Comparison of ENCODE assay signal across 8 cellular contexts in genomic region chr1:85200870-85201339, GRCh38. TPM values are rescaled to one million over a fixed set of nuclear protein-coding genes. Genes with fewer than 3 reads are reported as not detected.
DNase-seq lines count a peak whose midpoint lies in the region; ATAC-seq and TF ChIP-seq lines count a peak whose summit lies in the region.

SYDE2 (minus strand) TSS chr1:85201016; CDS start chr1:85200996, 20 bp downstream.

- H3K27me3 Mint-ChIP-seq in type B pancreatic cell, result peaks cover 11% of the 10 kb centered on the region

- peak within 1 kb of the TSS; percentile 98 for H4K5ac ChIP-seq in IMR-90 (ENCODE audit: low read depth, low read length)

- H3K9me1 ChIP-seq in IMR-90 (ENCODE audit: insufficient read depth, low read length), result no peaks in the 10 kb centered on the region

- peak within 1 kb of the TSS; percentile 95; the same call in 1 of the 2 replicates for H3K56ac ChIP-seq in IMR-90 (ENCODE audit: extremely low read depth, insufficient read depth, low read length)

- peak within 1 kb of the TSS; percentile 98 for H3K4ac ChIP-seq in IMR-90 (ENCODE audit: low read depth, low read length)

- H3K9me3 ChIP-seq in IMR-90 (ENCODE audit: control insufficient read depth, insufficient read depth, low read length) (no peaks in the 10 kb centered on the region), SJCRH30 (replicated peaks) (no peaks in the 10 kb centered on the region)

- H3K23ac ChIP-seq in IMR-90 (ENCODE audit: low read depth, low read length), result peak within 1 kb of the TSS; percentile 99

- WGBS in IMR-90 (ENCODE audit: extremely low coverage in 2 of 2, insufficient read length in 1 of 2), 2 experiments, result 0% methylated on average over 37 of the region's 59 CpGs; no CpG with 5 or more reads in 1 of the 2 experiments

- H2BK15ac ChIP-seq in IMR-90 (ENCODE audit: low read depth, low read length), result peak within 1 kb of the TSS; percentile 97; the same call in 2 of the 3 replicates

- H3K4me3 Mint-ChIP-seq in type B pancreatic cell, result peak within 1 kb of the TSS; percentile 98

- no peak for TF ChIP-seq CTCF in IMR-90 (conservative IDR thresholded peaks at IDR 0.05; ENCODE audit: low read depth, low read length)
- TF ChIP-seq CTCF in type B pancreatic cell (conservative IDR thresholded peaks at IDR 0.05), result no peak

- H3K36me3 ChIP-seq in IMR-90 (ENCODE audit: control insufficient read depth, insufficient read depth, low read length) (no peaks in the 10 kb centered on the region), SJCRH30 (no peaks in the 10 kb centered on the region; the same call in 1 of the 2 replicates)

- dilution Hi-C loops in IMR-90 (cut with HindIII; ENCODE audit: low sequenced_read_pairs, unreplicated experiment), result no loop called here

- peak within 1 kb of the TSS; percentile 86 to 92 for H4K8ac ChIP-seq in IMR-90 (ENCODE audit: low read depth in 2 of 2, low read length in 2 of 2)

- POLR2A ChIA-PET in IMR-90 (lab: Charles Lee; ENCODE audit: unreplicated experiment), result no interaction called here

- peaks cover 6 to 15% of the 10 kb centered on the region in 2 experiments for H3K79me1 ChIP-seq in IMR-90 (ENCODE audit: low read depth in 1 of 2, low read length in 2 of 2)

- H2AFZ ChIP-seq in IMR-90 (replicated peaks; ENCODE audit: low read length, poor library complexity), result peak within 1 kb of the TSS; percentile 97

- H4K91ac ChIP-seq in IMR-90 (ENCODE audit: insufficient read depth, low read depth, low read length), result peak within 1 kb of the TSS; percentile 93

- no peak for TF ChIP-seq RAD21 in IMR-90 (IDR thresholded peaks at IDR 0.05; ENCODE audit: low read length)

- H2AK5ac ChIP-seq in IMR-90 (ENCODE audit: low read depth, low read length), result peak within 1 kb of the TSS; percentile 94

- H3K4me3 ChIP-seq in IMR-90 (ENCODE audit: insufficient read depth, low read depth, low read length) (peak within 1 kb of the TSS; percentile 73), SJCRH30 (peak within 1 kb of the TSS; percentile 95)

- no peaks in the 10 kb centered on the region for H3K36me3 Mint-ChIP-seq in type B pancreatic cell

- CTCF ChIA-PET in IMR-90 (lab: Yijun Ruan, JAX), result interaction anchor here (1.4 kb wide), 1 partner anchor 256 kb away, joined by 3 read pairs; no protein-coding TSS in a partner anchor

- H2BK5ac ChIP-seq in IMR-90 (ENCODE audit: low read depth, low read length, poor library complexity, severe bottlenecking), result peak within 1 kb of the TSS; percentile 86

- TF ChIP-seq POLR2A in IMR-90 (IDR thresholded peaks at IDR 0.05; ENCODE audit: low read depth, low read length), result peak; percentile 40; the same call in 1 of the 2 replicates

- peaks cover 6% of the 10 kb centered on the region for H3K4me1 ChIP-seq in IMR-90 (ENCODE audit: control insufficient read depth, insufficient read depth, low read length)
- H3K4me1 ChIP-seq in SJCRH30, result peaks cover 11% of the 10 kb centered on the region

- peaks cover 21% of the 10 kb centered on the region for H3K4me1 Mint-ChIP-seq in type B pancreatic cell (ENCODE audit: unreplicated experiment)

- ATAC-seq in GM21576 (IDR thresholded peaks at IDR 0.05; ENCODE audit: unreplicated experiment), result peak; percentile 65
- peak; percentile 90 for ATAC-seq in IMR-90 (ENCODE audit: low read depth)
- peak; percentile 92 for ATAC-seq in Right ventricle myocardium superior (ENCODE audit: poor library complexity)

- H3K4me2 ChIP-seq in IMR-90 (ENCODE audit: low read depth, low read length), result peak within 1 kb of the TSS; percentile 99

- H3K9ac ChIP-seq in IMR-90 (ENCODE audit: low read depth, low read length), result peak within 1 kb of the TSS; percentile 99

- H3K27ac ChIP-seq in IMR-90 (ENCODE audit: insufficient read depth, low read length) (peak within 1 kb of the TSS; percentile 88), SJCRH30 (peak within 1 kb of the TSS; percentile 89)

- no peaks in the 10 kb centered on the region; the same call in 1 of the 2 replicates for H4K20me1 ChIP-seq in IMR-90 (ENCODE audit: insufficient read depth, low read length)

- DNase-seq in DMS153 treated with DMSO at 0.1 percent for 48 hours (lab: John Stamatoyannopoulos, UW; ENCODE audit: unreplicated experiment), result peak; percentile 46
- peak; percentile 58 for DNase-seq in IMR-90
- peak; percentile 75 to 79 for DNase-seq in SJCRH30
- peak; percentile 79 for DNase-seq in activated naive CD4-positive, alpha-beta T cell treated with anti-CD3 and anti-CD28 coated beads, Interleukin-2, amount 50 U/mL, for 16 hours
- peak; percentile 82 for DNase-seq in Right ventricle myocardium superior
- peak; percentile 12 for DNase-seq in pons (ENCODE audit: low spot score)
- peak; percentile 81 for DNase-seq in type B pancreatic cell (ENCODE audit: extremely low spot score, unreplicated experiment)

- H3K27me3 ChIP-seq in IMR-90 (ENCODE audit: control insufficient read depth, insufficient read depth, low read length) (no peaks in the 10 kb centered on the region), SJCRH30 (no peaks in the 10 kb centered on the region)

- BruUV-seq in IMR-90 (replicated peaks; lab: Mats Ljungman, UMichigan), result no TSS peak

- in situ Hi-C loops in IMR-90 (cut with MboI; ENCODE audit: low sequenced_read_pairs), result no loop called here

- peak within 1 kb of the TSS; percentile 98 for H2AK9ac ChIP-seq in IMR-90 (replicated peaks; ENCODE audit: low read depth, low read length, poor library complexity)

- H2BK120ac ChIP-seq in IMR-90 (ENCODE audit: low read depth, low read length), result peak within 1 kb of the TSS; percentile 94

- peak within 1 kb of the TSS; percentile 79 for H3K18ac ChIP-seq in IMR-90 (ENCODE audit: low read depth, low read length)

- H3K14ac ChIP-seq in IMR-90 (replicated peaks; ENCODE audit: low read depth, low read length), result peak within 1 kb of the TSS; percentile 98

- peak within 1 kb of the TSS; percentile 99 for H3K27ac Mint-ChIP-seq in type B pancreatic cell

- no peaks in the 10 kb centered on the region for H3K9me3 Mint-ChIP-seq in type B pancreatic cell

- H2BK20ac ChIP-seq in IMR-90 (ENCODE audit: low read depth, low read length), result peak within 1 kb of the TSS; percentile 94

- intact Hi-C loops in IMR-90 (cut with micrococcal nuclease), result loop anchor here (1.0 to 2.0 kb wide), 3 partner anchors 53 to 256 kb away; partner anchors contain the start of gene C1orf52
- intact Hi-C loops in Right ventricle myocardium superior (cut with DNase I), result no loop called here

TF ChIP-seq in IMR-90, 13 proteins besides CTCF, POLR2A, EP300 and RAD21:
- no peak for TF ChIP-seq CEBPB (IDR thresholded peaks at IDR 0.05; ENCODE audit: low read depth, low read length)
- no peak for TF ChIP-seq USF2 (IDR thresholded peaks at IDR 0.05; ENCODE audit: low read depth, low read length)
- no peak for TF ChIP-seq BHLHE40 (IDR thresholded peaks at IDR 0.05; ENCODE audit: low read depth, low read length)
- peak; percentile 88; the same call in 1 of the 2 replicates for TF ChIP-seq MAZ (IDR thresholded peaks at IDR 0.05; ENCODE audit: borderline replicate concordance, low read depth, low read length)
TF ChIP-seq in IMR-90: peak in this region for 1.

RNA-seq across cellular contexts. Expression of gene SYDE2, which starts in this region (rescaled TPM):
- total RNA-seq in IMR-90 (2012; rRNA removed) (10.0 and 11.7 TPM in 2 replicates), Right ventricle myocardium superior (21.4 TPM), type B pancreatic cell (ENCODE audit: low replicate concordance) (9.4 and 10.3 TPM in 2 replicates)
- 1.7 and 1.8 TPM in 2 replicates for polyA plus RNA-seq in IMR-90 (2012; rRNA removed)
- polyA plus RNA-seq in IMR-90 (2012; cell fraction: cytosol; rRNA removed), result 0.53 and 0.58 TPM in 2 replicates
- polyA plus RNA-seq in IMR-90 (2012; cell fraction: nucleus; rRNA removed; ENCODE audit: low replicate concordance), result 1.1 and 2.6 TPM in 2 replicates
- total RNA-seq in SJCRH30 (2014; rRNA removed; shearing (Covaris generic)), result 5.2 and 6.7 TPM in 2 replicates

Comparison
In these comparisons a context has a peak if more than half of its experiments do, and no peak if none do; other contexts are left out.
1. Peak in every context shown above with its lines: DNase-seq, ATAC-seq, H3K4me3 ChIP-seq and H3K27ac ChIP-seq.
2. DNase-seq: peak in every context shown above with its lines; median percentile 82 in Right ventricle myocardium superior; 81 in type B pancreatic cell; 79 in activated naive CD4-positive, alpha-beta T cell treated with anti-CD3 and anti-CD28 coated beads, Interleukin-2, amount 50 U/mL, for 16 hours; 77 in SJCRH30; 58 in IMR-90; 46 in DMS153 treated with DMSO at 0.1 percent for 48 hours; 12 in pons.